In genomic region chr19:35533822-35534521, GRCh38 we compare ENCODE assay signal across 9 cellular contexts. TPM values are rescaled to one million over a fixed set of nuclear protein-coding genes. Genes with fewer than 3 reads are reported as not detected.
DNase-seq lines count a peak whose midpoint lies in the region; ATAC-seq and TF ChIP-seq lines count a peak whose summit lies in the region.
"Had no signal": no experiment of that assay in that cellular context is flagged by ENCODE, and none has a peak within 500 bp of the region (broad histone marks: within the 10 kb centered on the region; RNA-seq: fewer than 3 reads in every experiment).

No MANE protein-coding gene starts in this region.

- H3K27ac ChIP-seq in RWPE2 (ENCODE audit: poor library complexity, severe bottlenecking): no peak overlapping the region
- no peak overlapping the region for H3K27ac ChIP-seq in parathyroid adenoma
- H3K27ac ChIP-seq in RWPE1: no peak overlapping the region

- H3K4me3 ChIP-seq in RWPE2 (ENCODE audit: severe bottlenecking) (no peak overlapping the region), parathyroid adenoma (ENCODE audit: low read depth, low read length) (no peak overlapping the region), lower leg skin (ENCODE audit: low read depth, poor library complexity, severe bottlenecking) (no peak overlapping the region)

- TF ChIP-seq CTCF in GM10248 (IDR thresholded peaks at IDR 0.05; ENCODE audit: control extremely low read depth, extremely low read depth, low read depth, missing control alignments) (no peak), RWPE2 (IDR thresholded peaks at IDR 0.05; ENCODE audit: poor library complexity, severe bottlenecking) (no peak), parathyroid adenoma (IDR thresholded peaks at IDR 0.05) (no peak), RWPE1 (conservative IDR thresholded peaks at IDR 0.05; ENCODE audit: low read depth) (no peak), lower leg skin (IDR thresholded peaks at IDR 0.05) (no peak)

- peaks cover 15% of the 10 kb centered on the region for H3K4me1 Mint-ChIP-seq in central memory CD8-positive, alpha-beta T cell

- DNase-seq in GM10248 (ENCODE audit: extremely low spot score) (peak; percentile 48), RWPE2 (ENCODE audit: low spot score) (no peak), RWPE1 (ENCODE audit: low spot score) (no peak), SHP77 treated with DMSO at 0.1 percent for 48 hours (lab: John Stamatoyannopoulos, UW) (no peak), lower leg skin (ENCODE audit: low spot score in 2 of 2) (no peak)
- DNase-seq in central memory CD8-positive, alpha-beta T cell (ENCODE audit: low spot score in 2 of 2): no peak
- DNase-seq: erythroblast had no signal

- peak; percentile 60 for ATAC-seq in RWPE2 (ENCODE audit: low read depth)
- ATAC-seq in central memory CD8-positive, alpha-beta T cell (replicated peaks; ENCODE audit: extremely low read depth, poor library complexity, severe bottlenecking): peak; percentile 49
- ATAC-seq in GM21390 (IDR thresholded peaks at IDR 0.05; ENCODE audit: unreplicated experiment): no peak

- peaks cover 2% of the 10 kb centered on the region for H3K36me3 Mint-ChIP-seq in central memory CD8-positive, alpha-beta T cell (ENCODE audit: insufficient read depth)

- H3K9me3 ChIP-seq in RWPE2 (ENCODE audit: severe bottlenecking) (no peaks in the 10 kb centered on the region), parathyroid adenoma (ENCODE audit: control insufficient read depth, low read length) (no peaks in the 10 kb centered on the region)

- peak overlapping the region; percentile 57 for H3K4me3 Mint-ChIP-seq in central memory CD8-positive, alpha-beta T cell

- H3K27me3 ChIP-seq in RWPE2 (ENCODE audit: insufficient read depth, poor library complexity, severe bottlenecking) (peaks cover 24% of the 10 kb centered on the region), parathyroid adenoma (ENCODE audit: control insufficient read depth, insufficient read depth, low read length) (no peaks in the 10 kb centered on the region)

- POLR2A ChIA-PET in GM10248 (lab: Yijun Ruan, JAX) (no interaction called here), RWPE1 (lab: Yijun Ruan, JAX; ENCODE audit: low non-redundant PET) (no interaction called here)

- intact Hi-C loops in lower leg skin (cut with DNase I; ENCODE audit: low total_unique reads): no loop called here

- 7 to 14% methylated on average over 31 to 34 of the region's 35 CpGs for WGBS in lower leg skin, 2 donors

- CTCF ChIA-PET in GM10248 (lab: Yijun Ruan, JAX): interaction anchor here (0.6 to 3.9 kb wide), 5 partner anchors 10 to 39 kb away, joined by 3 to 14 read pairs (median 3); no protein-coding TSS in a partner anchor
- CTCF ChIA-PET in RWPE1 (lab: Yijun Ruan, JAX): no interaction called here

- peaks cover 58% of the 10 kb centered on the region for H3K27me3 Mint-ChIP-seq in central memory CD8-positive, alpha-beta T cell

- no peaks in the 10 kb centered on the region for H3K9me3 Mint-ChIP-seq in central memory CD8-positive, alpha-beta T cell

- H2AFZ ChIP-seq in parathyroid adenoma: peak overlapping the region; percentile 28

- H3K4me1 ChIP-seq in RWPE2 (ENCODE audit: insufficient read depth, poor library complexity, severe bottlenecking): no peaks in the 10 kb centered on the region
- peaks cover 2% of the 10 kb centered on the region for H3K4me1 ChIP-seq in parathyroid adenoma

- H3K9ac ChIP-seq in parathyroid adenoma: no peak overlapping the region

- H3K79me2 ChIP-seq in parathyroid adenoma: no peaks in the 10 kb centered on the region

- H3K36me3 ChIP-seq in RWPE2 (ENCODE audit: low read depth): no peaks in the 10 kb centered on the region
- no peaks in the 10 kb centered on the region for H3K36me3 ChIP-seq in parathyroid adenoma (ENCODE audit: control insufficient read depth, insufficient read depth, low read length)

- TF ChIP-seq POLR2A in lower leg skin (IDR thresholded peaks at IDR 0.05): no peak

- H3K4me2 ChIP-seq in parathyroid adenoma (ENCODE audit: low read length): peak overlapping the region; percentile 52

- no peak overlapping the region for H3K27ac Mint-ChIP-seq in central memory CD8-positive, alpha-beta T cell (ENCODE audit: low read depth)

RNA-seq across cellular contexts. Expression of gene GAPDHS, which starts 0.7 kb away (rescaled TPM):
- total RNA-seq in lower leg skin: 1 to 10 TPM; 6.0 to 7.3 (median 6.2) TPM

RNA-seq across cellular contexts. Expression of gene SBSN, which starts 5.9 kb away (rescaled TPM):
- total RNA-seq in lower leg skin: 1,000 to 10,000 TPM; 1,839 to 3,070 (median 2,379) TPM

RNA-seq across cellular contexts. Expression of gene TMEM147, which starts 11.5 kb away (rescaled TPM):
- 100 to 1,000 TPM; 102 to 158 (median 130) TPM for total RNA-seq in lower leg skin

RNA-seq across cellular contexts. Expression of gene DMKN, which starts 20.5 kb away (rescaled TPM):
- total RNA-seq in lower leg skin: 1,000 to 10,000 TPM; 5,221 to 8,616 (median 5,967) TPM

RNA-seq across cellular contexts. Expression of gene ATP4A, which starts 29.5 kb away (rescaled TPM):
- not detected for total RNA-seq in lower leg skin
